1 cellular context compared by ENCODE assay signal in genomic region chr17:18017958-18018357, GRCh38.
A peak's percentile ranks its signal among the peaks of the same experiment; 100 is the strongest.
TF ChIP-seq lines count a peak whose summit lies in the region.

No MANE protein-coding gene starts in this region.

TF ChIP-seq in K562, 482 proteins besides CTCF, POLR2A, EP300 and RAD21 (continued from another document):
- TF ChIP-seq STAG1 (CRISPR knock-in tag; IDR thresholded peaks at IDR 0.05; ENCODE audit: borderline replicate concordance): no peak
- TF ChIP-seq CCNT2 (IDR thresholded peaks at IDR 0.05; ENCODE audit: borderline replicate concordance, extremely low read depth, insufficient read length, low read depth, low read length): no peak
- TF ChIP-seq NR2C2 (CRISPR knock-in tag; IDR thresholded peaks at IDR 0.05): no peak
- no peak for TF ChIP-seq NR2C2 (tag; IDR thresholded peaks at IDR 0.05)
- TF ChIP-seq ZNF830 (CRISPR knock-in tag; IDR thresholded peaks at IDR 0.05): no peak
- TF ChIP-seq ZNF707 (CRISPR knock-in tag; conservative IDR thresholded peaks at IDR 0.05): no peak
- TF ChIP-seq, protein P1, sequence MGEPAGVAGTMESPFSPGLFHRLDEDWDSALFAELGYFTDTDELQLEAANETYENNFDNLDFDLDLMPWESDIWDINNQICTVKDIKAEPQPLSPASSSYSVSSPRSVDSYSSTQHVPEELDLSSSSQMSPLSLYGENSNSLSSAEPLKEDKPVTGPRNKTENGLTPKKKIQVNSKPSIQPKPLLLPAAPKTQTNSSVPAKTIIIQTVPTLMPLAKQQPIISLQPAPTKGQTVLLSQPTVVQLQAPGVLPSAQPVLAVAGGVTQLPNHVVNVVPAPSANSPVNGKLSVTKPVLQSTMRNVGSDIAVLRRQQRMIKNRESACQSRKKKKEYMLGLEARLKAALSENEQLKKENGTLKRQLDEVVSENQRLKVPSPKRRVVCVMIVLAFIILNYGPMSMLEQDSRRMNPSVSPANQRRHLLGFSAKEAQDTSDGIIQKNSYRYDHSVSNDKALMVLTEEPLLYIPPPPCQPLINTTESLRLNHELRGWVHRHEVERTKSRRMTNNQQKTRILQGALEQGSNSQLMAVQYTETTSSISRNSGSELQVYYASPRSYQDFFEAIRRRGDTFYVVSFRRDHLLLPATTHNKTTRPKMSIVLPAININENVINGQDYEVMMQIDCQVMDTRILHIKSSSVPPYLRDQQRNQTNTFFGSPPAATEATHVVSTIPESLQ (CRISPR knock-in tag; IDR thresholded peaks at IDR 0.05): no peak
- 0 out of 2 replicates have a peak, but pooled peaks have one; percentile 40 for TF ChIP-seq FOXJ2 (tag; IDR thresholded peaks at IDR 0.05)
- TF ChIP-seq ZNF174 (CRISPR knock-in tag; IDR thresholded peaks at IDR 0.05): no peak
TF ChIP-seq in K562: peak in this region for 42.
